In genomic region chr2:44771510-44771909, GRCh38 we compare ENCODE assay signal across 23 cellular contexts.
"Had no signal": no experiment of that assay in that cellular context is flagged by ENCODE, and none has a peak within 500 bp of the region (broad histone marks: within the 10 kb centered on the region; RNA-seq: fewer than 3 reads in every experiment).

No MANE protein-coding gene starts in this region.

- H3K36me3 Mint-ChIP-seq: activated CD8-positive, alpha-beta memory T cell treated with anti-CD3 and anti-CD28 coated beads, Interleukin-2, amount 10 ng/mL, durations not matched to agents 7 days and 5 days; brain had no signal

- H3K4me1 Mint-ChIP-seq: activated CD8-positive, alpha-beta memory T cell treated with anti-CD3 and anti-CD28 coated beads, Interleukin-2, amount 10 ng/mL, durations not matched to agents 7 days and 5 days; activated naive CD8-positive, alpha-beta T cell treated with anti-CD3 and anti-CD28 coated beads, Interleukin-2, amount 50 U/mL, for 24 hours; central memory CD8-positive, alpha-beta T cell; T-helper 17 cell had no signal

- H3K9me3 Mint-ChIP-seq: activated B cell treated with CpG ODN at 0.5 μM for 24 hours; activated CD4-positive, alpha-beta T cell treated with anti-CD3 and anti-CD28 coated beads, Interleukin-2, amount 10 ng/mL, durations not matched to agents 24 days and 14 days; activated naive CD4-positive, alpha-beta T cell treated with anti-CD3 and anti-CD28 coated beads, Interleukin-2, amount 50 U/mL, for 72 hours; activated naive CD8-positive, alpha-beta T cell treated with anti-CD3 and anti-CD28 coated beads, Interleukin-2, amount 50 U/mL, for 24 hours; activated T-cell treated with anti-CD3 and anti-CD28 coated beads, Interleukin-2, amount 50 U/mL, for 24 hours; activated T-helper 1 cell treated with anti-CD3 and anti-CD28 coated beads, Interleukin-12 subunit alpha, Interleukin-12 subunit beta, Interleukin-2, Interleukin-4 antibody, amounts not matched to agents 30 ng/mL and 10 ng/mL and 1 ng/mL, durations not matched to agents 14 hours and 24 hours and 36 hours; brain; central memory CD8-positive, alpha-beta T cell had no signal

- DNase-seq: activated B cell treated with CpG ODN at 0.5 μM for 24 hours; activated CD4-positive, alpha-beta T cell treated with anti-CD3 and anti-CD28 coated beads for 1 hour; activated CD4-positive, alpha-beta T cell treated with anti-CD3 and anti-CD28 coated beads, Interleukin-2, amount 10 ng/mL, durations not matched to agents 24 days and 14 days; activated CD4-positive, alpha-beta T cell treated with anti-CD3 and anti-CD28 coated beads, Interleukin-2, amount 50 U/mL, for 48 hours; activated CD8-positive, alpha-beta memory T cell treated with anti-CD3 and anti-CD28 coated beads, Interleukin-2, amount 10 ng/mL, durations not matched to agents 7 days and 5 days; activated effector memory CD4-positive, alpha-beta T cell treated with Interleukin-2 at 50 U/mL for 16 hours; activated naive CD4-positive, alpha-beta T cell treated with Interleukin-2 at 50 U/mL for 16 hours; activated naive CD8-positive, alpha-beta T cell treated with anti-CD3 and anti-CD28 coated beads, Interleukin-2, amount 50 U/mL, for 24 hours; activated T-cell treated with anti-CD3 and anti-CD28 coated beads, Interleukin-2, amount 50 U/mL, for 24 hours; amniotic stem cell; KG1; NCI-H1048; NCI-H1930; NCI-H2171; NCI-H446 treated with DMSO at 0.1 percent for 48 hours; NCI-H524 treated with DMSO at 0.1 percent for 48 hours; SIG-M5; T-helper 17 cell; T-helper 9 cell had no signal

- ATAC-seq: activated CD8-positive, alpha-beta memory T cell treated with anti-CD3 and anti-CD28 coated beads, Interleukin-2, amount 10 ng/mL, durations not matched to agents 7 days and 5 days; activated naive CD4-positive, alpha-beta T cell treated with anti-CD3 and anti-CD28 coated beads, Interleukin-2, amount 50 U/mL, for 72 hours; activated naive CD8-positive, alpha-beta T cell treated with anti-CD3 and anti-CD28 coated beads, Interleukin-2, amount 50 U/mL, for 24 hours; T-helper 17 cell had no signal

- H3K27ac Mint-ChIP-seq: activated B cell treated with CpG ODN at 0.5 μM for 24 hours; activated CD4-positive, alpha-beta T cell treated with anti-CD3 and anti-CD28 coated beads, Interleukin-2, amount 10 ng/mL, durations not matched to agents 24 days and 14 days; activated CD8-positive, alpha-beta memory T cell treated with anti-CD3 and anti-CD28 coated beads, Interleukin-2, amount 10 ng/mL, durations not matched to agents 7 days and 5 days; activated naive CD4-positive, alpha-beta T cell treated with anti-CD3 and anti-CD28 coated beads, Interleukin-2, amount 50 U/mL, for 72 hours; activated naive CD8-positive, alpha-beta T cell treated with anti-CD3 and anti-CD28 coated beads, Interleukin-2, amount 50 U/mL, for 24 hours; activated T-cell treated with anti-CD3 and anti-CD28 coated beads, Interleukin-2, amount 50 U/mL, for 24 hours; activated T-helper 1 cell treated with anti-CD3 and anti-CD28 coated beads, Interleukin-12 subunit alpha, Interleukin-12 subunit beta, Interleukin-2, Interleukin-4 antibody, amounts not matched to agents 30 ng/mL and 10 ng/mL and 1 ng/mL, durations not matched to agents 14 hours and 24 hours and 36 hours; brain; T-helper 17 cell had no signal

- H3K4me3 Mint-ChIP-seq: activated B cell treated with CpG ODN at 0.5 μM for 24 hours; activated CD4-positive, alpha-beta T cell treated with anti-CD3 and anti-CD28 coated beads, Interleukin-2, amount 10 ng/mL, durations not matched to agents 24 days and 14 days; activated CD8-positive, alpha-beta memory T cell treated with anti-CD3 and anti-CD28 coated beads, Interleukin-2, amount 10 ng/mL, durations not matched to agents 7 days and 5 days; activated naive CD8-positive, alpha-beta T cell treated with anti-CD3 and anti-CD28 coated beads, Interleukin-2, amount 50 U/mL, for 24 hours; activated T-cell treated with anti-CD3 and anti-CD28 coated beads, Interleukin-2, amount 50 U/mL, for 24 hours; activated T-helper 1 cell treated with anti-CD3 and anti-CD28 coated beads, Interleukin-12 subunit alpha, Interleukin-12 subunit beta, Interleukin-2, Interleukin-4 antibody, amounts not matched to agents 30 ng/mL and 10 ng/mL and 1 ng/mL, durations not matched to agents 14 hours and 24 hours and 36 hours; brain; central memory CD8-positive, alpha-beta T cell; T-helper 17 cell had no signal

- H3K27me3 Mint-ChIP-seq: activated naive CD8-positive, alpha-beta T cell treated with anti-CD3 and anti-CD28 coated beads, Interleukin-2, amount 50 U/mL, for 24 hours; central memory CD8-positive, alpha-beta T cell; T-helper 17 cell had no signal
